In genomic region chr2:238320246-238320647, GRCh38 we compare ENCODE assay signal across 1 cellular context.
TF ChIP-seq lines count a peak whose summit lies in the region.

A gene with protein sequence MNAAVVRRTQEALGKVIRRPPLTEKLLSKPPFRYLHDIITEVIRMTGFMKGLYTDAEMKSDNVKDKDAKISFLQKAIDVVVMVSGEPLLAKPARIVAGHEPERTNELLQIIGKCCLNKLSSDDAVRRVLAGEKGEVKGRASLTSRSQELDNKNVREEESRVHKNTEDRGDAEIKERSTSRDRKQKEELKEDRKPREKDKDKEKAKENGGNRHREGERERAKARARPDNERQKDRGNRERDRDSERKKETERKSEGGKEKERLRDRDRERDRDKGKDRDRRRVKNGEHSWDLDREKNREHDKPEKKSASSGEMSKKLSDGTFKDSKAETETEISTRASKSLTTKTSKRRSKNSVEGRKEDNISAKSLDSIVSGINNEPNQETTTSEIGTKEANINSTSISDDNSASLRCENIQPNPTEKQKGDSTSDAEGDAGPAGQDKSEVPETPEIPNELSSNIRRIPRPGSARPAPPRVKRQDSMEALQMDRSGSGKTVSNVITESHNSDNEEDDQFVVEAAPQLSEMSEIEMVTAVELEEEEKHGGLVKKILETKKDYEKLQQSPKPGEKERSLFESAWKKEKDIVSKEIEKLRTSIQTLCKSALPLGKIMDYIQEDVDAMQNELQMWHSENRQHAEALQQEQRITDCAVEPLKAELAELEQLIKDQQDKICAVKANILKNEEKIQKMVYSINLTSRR (plus strand): TSS chr2:238320518. CDS start chr2:238320663, 145 bp downstream.

TF ChIP-seq in GM12878, 131 proteins besides CTCF, POLR2A, EP300 and RAD21 (continued from another document):
- 0 out of 4 replicates have a peak, but pooled peaks of 1 of the 2 experiments have one; percentile 23 for TF ChIP-seq BHLHE40 (IDR thresholded peaks at IDR 0.05; ENCODE audit: borderline replicate concordance in 1 of 2, low read depth in 2 of 2, low read length in 1 of 2)
